1 cellular context compared by ENCODE assay signal in the genomic region with DNA sequence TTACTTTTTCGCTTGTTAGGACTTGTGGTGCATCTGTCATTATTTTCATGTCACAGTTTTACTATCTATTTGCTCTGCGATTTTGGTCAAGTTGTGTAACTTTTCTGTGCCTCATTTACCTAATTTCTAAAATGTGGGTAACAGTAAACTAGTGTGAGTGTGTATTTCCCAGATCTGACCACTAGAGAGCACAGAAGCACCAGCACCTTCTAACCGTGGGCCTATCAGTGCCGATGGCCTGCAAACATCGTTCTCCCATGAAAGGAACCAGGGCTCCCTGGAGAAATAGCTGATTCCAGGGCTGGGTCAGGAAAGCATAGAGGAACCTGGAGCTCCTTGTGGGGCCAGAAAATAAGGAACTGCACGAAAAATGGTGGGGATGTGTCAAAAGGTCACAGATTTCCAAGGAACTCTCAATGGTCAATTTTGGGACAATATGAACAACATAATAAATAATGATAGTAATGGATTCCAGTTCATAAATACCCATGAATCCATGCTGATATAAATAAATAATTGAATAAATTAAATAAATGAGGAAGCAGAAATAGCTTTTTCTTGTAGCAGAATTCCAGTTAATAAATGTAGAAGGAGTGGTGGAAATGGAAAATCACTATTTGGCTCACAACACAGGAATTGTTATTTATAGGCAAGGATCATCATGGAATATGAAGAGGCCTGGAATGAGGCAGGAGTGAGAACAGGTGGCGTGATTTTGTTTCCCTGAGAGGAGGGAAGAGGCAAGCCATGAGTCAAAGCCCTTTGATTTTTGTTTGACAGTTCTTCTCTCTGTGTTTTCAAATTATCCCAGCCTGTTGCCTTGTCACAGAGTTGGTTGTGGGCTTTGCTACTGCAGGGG.
A peak's percentile ranks its signal among the peaks of the same experiment; 100 is the strongest.
TF ChIP-seq lines count a peak whose summit lies in the region.

No MANE protein-coding gene starts in this region.

TF ChIP-seq in GM12878, 131 proteins besides CTCF, POLR2A, EP300 and RAD21:
- TF ChIP-seq YY1 (IDR thresholded peaks at IDR 0.05; ENCODE audit: low read depth, low read length) (0 out of 2 replicates have a peak, but pooled peaks have one; percentile 17), RUNX3 (IDR thresholded peaks at IDR 0.05; ENCODE audit: low read length) (0 out of 2 replicates have a peak, but pooled peaks have one; percentile 15), ZNF217 (IDR thresholded peaks at IDR 0.05) (no peak)
